ENCODE assay signal across 1 cellular context in genomic region chr13:73934215-73934623, GRCh38.
TF ChIP-seq lines count a peak whose summit lies in the region.

No MANE protein-coding gene starts in this region.

TF ChIP-seq in endothelial cell of umbilical vein, 7 proteins besides CTCF, POLR2A, EP300 and RAD21 (continued from another document):
- TF ChIP-seq, protein P1, sequence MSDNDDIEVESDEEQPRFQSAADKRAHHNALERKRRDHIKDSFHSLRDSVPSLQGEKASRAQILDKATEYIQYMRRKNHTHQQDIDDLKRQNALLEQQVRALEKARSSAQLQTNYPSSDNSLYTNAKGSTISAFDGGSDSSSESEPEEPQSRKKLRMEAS (IDR thresholded peaks at IDR 0.05; ENCODE audit: insufficient read depth, insufficient read length) = no peak
- TF ChIP-seq FOS (IDR thresholded peaks at IDR 0.05; ENCODE audit: borderline replicate concordance, insufficient read depth, low read length) = peak; percentile 23
- TF ChIP-seq JUN (IDR thresholded peaks at IDR 0.05; ENCODE audit: borderline replicate concordance, insufficient read depth, insufficient read length, low read depth) = peak; percentile 67
- TF ChIP-seq EZH2 (IDR thresholded peaks at IDR 0.05; ENCODE audit: borderline replicate concordance, low read depth, low read length, severe bottlenecking) = no peak
